8 cellular contexts compared by ENCODE assay signal in the genomic region with DNA sequence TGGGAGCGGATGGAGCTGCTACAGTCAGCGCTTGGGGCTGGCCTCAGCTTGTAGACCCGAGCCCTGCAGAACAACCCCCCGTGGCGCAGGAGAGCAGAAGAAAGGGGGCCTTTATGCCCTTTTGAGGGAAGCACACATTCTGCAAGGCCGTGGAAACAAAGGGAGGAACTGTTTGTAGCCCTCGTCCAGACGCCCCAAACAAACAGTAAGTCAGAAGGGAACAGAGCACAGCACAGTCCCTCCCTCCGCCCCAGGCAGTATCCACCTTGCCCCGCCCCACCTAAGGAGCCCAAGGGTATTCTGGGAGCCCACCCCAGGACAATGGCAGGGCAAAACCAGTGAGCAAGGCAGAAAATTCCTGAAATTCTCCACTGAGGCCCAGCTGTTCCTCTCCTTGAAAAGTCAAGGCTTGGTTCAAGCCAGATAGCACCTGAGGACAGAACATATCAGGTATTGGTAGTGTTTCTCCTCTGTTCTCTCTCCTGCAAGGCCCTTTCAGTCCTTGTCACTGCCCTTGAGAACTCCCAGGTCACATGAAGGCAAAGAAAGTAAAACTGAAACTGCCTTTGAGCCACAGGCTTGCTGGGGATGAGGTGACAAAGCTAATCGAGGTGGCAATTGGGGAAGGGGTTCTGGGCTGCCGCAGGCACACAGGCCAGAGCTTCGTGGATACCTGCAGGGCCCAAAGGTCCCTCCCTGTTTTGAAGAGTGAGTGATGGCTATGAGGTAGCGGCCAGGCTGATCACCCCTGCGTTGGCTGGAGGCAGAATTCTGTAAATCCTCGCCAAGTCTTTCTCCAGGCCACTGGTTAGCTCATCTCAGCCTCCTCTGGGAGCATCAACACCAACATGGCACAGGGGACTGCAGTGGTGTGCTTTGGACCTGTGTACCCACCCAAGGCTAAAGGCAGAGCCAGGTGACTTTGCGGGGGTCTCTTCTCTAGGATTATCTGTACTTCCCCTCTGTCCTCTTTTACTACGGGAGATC.
DNase-seq lines count a peak whose midpoint lies in the region; ATAC-seq and TF ChIP-seq lines count a peak whose summit lies in the region.

No MANE protein-coding gene starts in this region.

- TF ChIP-seq CTCF in choroid plexus epithelial cell (conservative IDR thresholded peaks at IDR 0.05; ENCODE audit: low read depth, low read length): no peak

- no peaks in the 10 kb centered on the region for H3K27me3 ChIP-seq in layer of hippocampus (ENCODE audit: control insufficient read depth, insufficient read depth, low read length)

- ATAC-seq in HG02970 (IDR thresholded peaks at IDR 0.05; ENCODE audit: low FRiP score, unreplicated experiment): peak; percentile 81

- H3K27ac ChIP-seq in layer of hippocampus (ENCODE audit: low read depth, low read length): peak overlapping the region; percentile 99

- DNase-seq in activated gamma-delta T cell treated with Interleukin-2 at 50 U/mL for 16 hours: peak; percentile 63
- DNase-seq in activated gamma-delta T cell (lab: John Stamatoyannopoulos, UW): no peak
- DNase-seq in NCI-H2171 treated with DMSO at 0.1 percent for 48 hours (lab: John Stamatoyannopoulos, UW): peak; percentile 93
- DNase-seq in activated CD4-positive, alpha-beta T cell treated with anti-CD3 and anti-CD28 coated beads for 1 hour: peak; percentile 46
- peak; percentile 81 for DNase-seq in choroid plexus epithelial cell (ENCODE audit: low read depth)
- peak; percentile 22 to 53 (median 43) for DNase-seq in stimulated activated CD4-positive, alpha-beta T cell treated with anti-CD3 and anti-CD28 coated beads, Interleukin-1b, Interleukin-23, amount 100 ng/mL, for 24 hours (ENCODE audit: low read depth in 4 of 4, low spot score in 1 of 4)

- H3K4me3 ChIP-seq in choroid plexus epithelial cell (ENCODE audit: low read depth, low read length): peak overlapping the region; percentile 60
